13 cellular contexts compared by ENCODE assay signal in the genomic region with DNA sequence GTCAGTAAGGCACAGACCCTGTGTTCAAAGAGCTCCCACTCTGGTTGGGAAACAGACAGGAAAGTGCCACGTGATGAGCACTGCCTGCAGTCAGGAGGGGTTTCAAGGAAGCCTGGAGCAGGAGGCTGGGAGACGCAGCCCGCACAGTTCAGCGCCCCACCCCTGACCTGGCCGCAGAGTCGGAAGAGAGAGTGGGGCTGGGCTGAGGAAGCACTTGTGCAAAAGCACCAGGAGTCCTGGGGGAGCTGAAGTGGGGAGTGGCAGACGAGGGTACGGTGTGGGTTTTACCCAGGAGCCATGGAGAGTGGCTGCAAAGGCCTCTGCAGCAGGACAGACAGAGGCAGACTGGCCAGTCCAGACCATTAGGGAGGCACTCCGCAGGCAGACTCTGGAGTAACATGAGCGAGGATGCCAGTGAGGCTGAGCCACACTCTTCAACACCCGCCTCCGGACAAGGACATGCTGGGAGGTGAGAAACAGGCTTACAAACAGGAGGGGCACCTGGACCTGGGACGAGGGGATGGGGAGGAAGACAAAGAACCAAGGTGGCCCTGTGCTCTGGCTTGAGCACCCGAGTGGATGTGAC.
DNase-seq lines count a peak whose midpoint lies in the region; ATAC-seq, FAIRE-seq and TF ChIP-seq lines count a peak whose summit lies in the region.
"Had no signal": no experiment of that assay in that cellular context is flagged by ENCODE, and none has a peak within 500 bp of the region (broad histone marks: within the 10 kb centered on the region; RNA-seq: fewer than 3 reads in every experiment).

No MANE protein-coding gene starts in this region.

- H3K4me1 ChIP-seq in heart left ventricle: peaks cover 0 to 62% (median 51%) of the 10 kb centered on the region in 12 donors
- peaks cover 0 to 33% of the 10 kb centered on the region in 2 donors for H3K4me1 ChIP-seq in right atrium auricular region
- peaks cover 22 to 35% of the 10 kb centered on the region in 2 donors for H3K4me1 ChIP-seq in kidney (ENCODE audit: control insufficient read depth in 1 of 2, insufficient read depth in 1 of 2, low read depth in 1 of 2, low read length in 2 of 2)

- peak overlapping the region; percentile 69 for H3K27ac Mint-ChIP-seq in activated CD4-positive, alpha-beta memory T cell treated with anti-CD3 and anti-CD28 coated beads, Interleukin-2, amount 10 ng/mL, durations not matched to agents 7 days and 5 days
- H3K27ac Mint-ChIP-seq in stimulated activated naive CD8-positive, alpha-beta T cell treated with anti-CD3 and anti-CD28 coated beads, Interleukin-15, amount 100 ng/mL, for 72 hours: peak overlapping the region; percentile 7 to 65

- DNase-seq in heart left ventricle (peak in 1 of 5 donors; percentile 32), right atrium auricular region (ENCODE audit: low spot score) (no peak), kidney (peak; percentile 40), MV-4-11 (lab: John Stamatoyannopoulos, UW) (no peak), activated gamma-delta T cell treated with Interleukin-2 at 50 U/mL for 16 hours (no peak)
- DNase-seq in activated CD4-positive, alpha-beta memory T cell treated with anti-CD3 and anti-CD28 coated beads, Interleukin-2, amount 10 ng/mL, durations not matched to agents 7 days and 5 days: no peak
- no peak for DNase-seq in stimulated activated naive CD8-positive, alpha-beta T cell treated with anti-CD3 and anti-CD28 coated beads, Interleukin-15, amount 100 ng/mL, for 72 hours
- DNase-seq: amygdala, mesenchymal stem cell, NCI-H1436 treated with DMSO at 0.1 percent for 48 hours had no signal

- no peak overlapping the region for H3K9ac ChIP-seq in kidney (ENCODE audit: low read length in 2 of 2)

- H3K36me3 Mint-ChIP-seq in activated CD4-positive, alpha-beta memory T cell treated with anti-CD3 and anti-CD28 coated beads, Interleukin-2, amount 10 ng/mL, durations not matched to agents 7 days and 5 days (ENCODE audit: low read depth): peaks cover 83% of the 10 kb centered on the region

- CTCF ChIA-PET in activated CD4-positive, alpha-beta memory T cell treated with anti-CD3 and anti-CD28 coated beads, Interleukin-2, amount 10 ng/mL, durations not matched to agents 7 days and 5 days (lab: Charles Lee): interaction anchor here (1.0 kb wide), 2 partner anchors 14 to 19 kb away, joined by 3 to 6 read pairs; no protein-coding TSS in a partner anchor

- H3K27me3 ChIP-seq in heart left ventricle (peaks cover 0 to 7% (median 0%) of the 10 kb centered on the region in 9 donors), right atrium auricular region (no peaks in the 10 kb centered on the region)

- intact Hi-C loops in heart left ventricle (cut with DNase I): no loop called here
- intact Hi-C loops in kidney (cut with DNase I): no loop called here

- no peak for TF ChIP-seq POLR2A in heart left ventricle (IDR thresholded peaks at IDR 0.05)

- WGBS in heart left ventricle, 4 donors: 58 to 72% (median 66%) methylated on average over 11 to 14 of the region's 14 CpGs

- H3K9me3 Mint-ChIP-seq in activated CD4-positive, alpha-beta memory T cell treated with anti-CD3 and anti-CD28 coated beads, Interleukin-2, amount 10 ng/mL, durations not matched to agents 7 days and 5 days: no peaks in the 10 kb centered on the region
- no peaks in the 10 kb centered on the region for H3K9me3 Mint-ChIP-seq in stimulated activated naive CD8-positive, alpha-beta T cell treated with anti-CD3 and anti-CD28 coated beads, Interleukin-15, amount 100 ng/mL, for 72 hours

- H3K27ac ChIP-seq in heart left ventricle (peak overlapping the region in 1 of 12 donors; percentile 34), right atrium auricular region (no peak overlapping the region), kidney (ENCODE audit: low read depth in 2 of 2, low read length in 2 of 2) (no peak overlapping the region)
- H3K27ac ChIP-seq: coronary artery had no signal

- no peak overlapping the region for H3K4me3 Mint-ChIP-seq in activated CD4-positive, alpha-beta memory T cell treated with anti-CD3 and anti-CD28 coated beads, Interleukin-2, amount 10 ng/mL, durations not matched to agents 7 days and 5 days
- peak overlapping the region in 1 of 2 donors; percentile 59 for H3K4me3 Mint-ChIP-seq in stimulated activated naive CD8-positive, alpha-beta T cell treated with anti-CD3 and anti-CD28 coated beads, Interleukin-15, amount 100 ng/mL, for 72 hours

- H3K4me3 ChIP-seq in heart left ventricle (no peak overlapping the region), right atrium auricular region (no peak overlapping the region), kidney (ENCODE audit: low read length in 2 of 2) (no peak overlapping the region)
- H3K4me3 ChIP-seq: coronary artery had no signal

- TF ChIP-seq CTCF in heart left ventricle (IDR thresholded peaks at IDR 0.05): no peak
- no peak for TF ChIP-seq CTCF in right atrium auricular region (IDR thresholded peaks at IDR 0.05)
- no peak for TF ChIP-seq CTCF in kidney (IDR thresholded peaks at IDR 0.05; ENCODE audit: borderline replicate concordance, extremely low read depth, insufficient read depth)

- H3K4me1 Mint-ChIP-seq in activated CD4-positive, alpha-beta memory T cell treated with anti-CD3 and anti-CD28 coated beads, Interleukin-2, amount 10 ng/mL, durations not matched to agents 7 days and 5 days: peaks cover 62% of the 10 kb centered on the region
- H3K4me1 Mint-ChIP-seq in stimulated activated naive CD8-positive, alpha-beta T cell treated with anti-CD3 and anti-CD28 coated beads, Interleukin-15, amount 100 ng/mL, for 72 hours: peaks cover 98% of the 10 kb centered on the region

- H3K36me3 ChIP-seq in heart left ventricle: peaks cover 0 to 12% (median 0%) of the 10 kb centered on the region in 9 donors
- H3K36me3 ChIP-seq in right atrium auricular region: no peaks in the 10 kb centered on the region
- no peaks in the 10 kb centered on the region for H3K36me3 ChIP-seq in kidney (ENCODE audit: control insufficient read depth in 1 of 2, insufficient read depth in 2 of 2, low read length in 2 of 2)

- no peaks in the 10 kb centered on the region for H3K9me3 ChIP-seq in heart left ventricle
- H3K9me3 ChIP-seq in right atrium auricular region: no peaks in the 10 kb centered on the region
- no peaks in the 10 kb centered on the region for H3K9me3 ChIP-seq in kidney (ENCODE audit: control insufficient read depth in 1 of 2, low read length in 2 of 2)

- POLR2A ChIA-PET in activated CD4-positive, alpha-beta memory T cell treated with anti-CD3 and anti-CD28 coated beads, Interleukin-2, amount 10 ng/mL, durations not matched to agents 7 days and 5 days (lab: Charles Lee): interaction anchor here (0.5 to 3.5 kb wide), 7 partner anchors 8 to 86 kb away, joined by 3 to 12 read pairs (median 3); no protein-coding TSS in a partner anchor

- H3K27me3 Mint-ChIP-seq in activated CD4-positive, alpha-beta memory T cell treated with anti-CD3 and anti-CD28 coated beads, Interleukin-2, amount 10 ng/mL, durations not matched to agents 7 days and 5 days: no peaks in the 10 kb centered on the region
- H3K27me3 Mint-ChIP-seq in stimulated activated naive CD8-positive, alpha-beta T cell treated with anti-CD3 and anti-CD28 coated beads, Interleukin-15, amount 100 ng/mL, for 72 hours: no peaks in the 10 kb centered on the region

- peak; percentile 14 to 49 (median 26) for ATAC-seq in heart left ventricle
- ATAC-seq in stimulated activated naive CD8-positive, alpha-beta T cell treated with anti-CD3 and anti-CD28 coated beads, Interleukin-15, amount 100 ng/mL, for 72 hours: no peak
- ATAC-seq in GM19397 (IDR thresholded peaks at IDR 0.05; ENCODE audit: unreplicated experiment): no peak

- FAIRE-seq in kidney (lab: Jason Lieb, UNC): no peak
- FAIRE-seq: GM12892 had no signal

Comparison
In these comparisons a context has a peak if more than half of its experiments do, and no peak if none do; other contexts are left out.
1. ATAC-seq: peak in heart left ventricle (4 of 4); none in stimulated activated naive CD8-positive, alpha-beta T cell treated with anti-CD3 and anti-CD28 coated beads, Interleukin-15, amount 100 ng/mL, for 72 hours (single experiment) and GM19397 (single experiment).